Comparison of ENCODE assay signal across 13 cellular contexts in genomic region chr19:42111384-42111783, GRCh38. TPM values are rescaled to one million over a fixed set of nuclear protein-coding genes. Genes with fewer than 3 reads are reported as not detected.
A peak's percentile ranks its signal among the peaks of the same experiment; 100 is the strongest.
DNase-seq lines count a peak whose midpoint lies in the region; ATAC-seq and TF ChIP-seq lines count a peak whose summit lies in the region.
"Had no signal": no experiment of that assay in that cellular context is flagged by ENCODE, and none has a peak within 500 bp of the region (broad histone marks: within the 10 kb centered on the region; RNA-seq: fewer than 3 reads in every experiment).

No MANE protein-coding gene starts in this region.

- no peak overlapping the region for H3K4me3 ChIP-seq in CD8-positive, alpha-beta memory T cell (ENCODE audit: low read length)
- no peak overlapping the region for H3K4me3 ChIP-seq in dorsolateral prefrontal cortex
- H3K4me3 ChIP-seq: uterus had no signal

- no peaks in the 10 kb centered on the region for H3K27me3 ChIP-seq in CD8-positive, alpha-beta memory T cell (ENCODE audit: insufficient read depth, low read length, poor library complexity, severe bottlenecking)
- no peaks in the 10 kb centered on the region for H3K27me3 ChIP-seq in dorsolateral prefrontal cortex
- H3K27me3 ChIP-seq: uterus had no signal

- peak overlapping the region in 7 of 8 donors; percentile 18 to 90 (median 49) for H3K27ac Mint-ChIP-seq in CD8-positive, alpha-beta memory T cell
- H3K27ac Mint-ChIP-seq in T-helper 17 cell = peak overlapping the region; percentile 79
- H3K27ac Mint-ChIP-seq: WTC11 had no signal

- in situ Hi-C loops in GM13976 (cut with MboI; ENCODE audit: low sequenced_read_pairs, unreplicated experiment) = no loop called here

- DNase-seq in A172 (ENCODE audit: low spot score) = peak; percentile 27
- no peak for DNase-seq in CD8-positive, alpha-beta memory T cell
- DNase-seq in T-helper 17 cell = no peak
- DNase-seq in fibroblast of gingiva (ENCODE audit: low read depth) = peak; percentile 29
- no peak for DNase-seq in amniotic stem cell (lab: John Stamatoyannopoulos, UW)
- DNase-seq in dorsolateral prefrontal cortex = no peak
- DNase-seq in GM13976 (ENCODE audit: low spot score) = no peak
- DNase-seq in DMS 273 treated with DMSO at 0.1 percent for 48 hours (lab: John Stamatoyannopoulos, UW) = no peak
- DNase-seq: effector memory CD4-positive, alpha-beta T cell; KBM-7; small intestine; uterus had no signal

- no peak for TF ChIP-seq CTCF in dorsolateral prefrontal cortex (IDR thresholded peaks at IDR 0.05 in 54 of 56, conservative IDR thresholded peaks at IDR 0.05 in 2 of 56; ENCODE audit: low read depth in 1 of 56, partially characterized antibody in 56 of 56)
- no peak for TF ChIP-seq CTCF in GM13976 (IDR thresholded peaks at IDR 0.05; ENCODE audit: borderline replicate concordance, control extremely low read depth, extremely low read depth, insufficient read depth, missing control alignments)

- CTCF ChIA-PET in CD8-positive, alpha-beta memory T cell (lab: Charles Lee) = interaction anchor here (0.7 to 4.2 kb wide), 6 partner anchors 12 to 329 kb away, joined by 3 to 46 read pairs (median 4); partner anchors contain the start of gene POU2F2

- H3K4me1 ChIP-seq in CD8-positive, alpha-beta memory T cell (ENCODE audit: insufficient read depth, low read length) = peaks cover 6% of the 10 kb centered on the region
- H3K4me1 ChIP-seq: uterus had no signal

- no peaks in the 10 kb centered on the region for H3K27me3 Mint-ChIP-seq in CD8-positive, alpha-beta memory T cell
- H3K27me3 Mint-ChIP-seq in T-helper 17 cell = no peaks in the 10 kb centered on the region

- intact Hi-C loops in dorsolateral prefrontal cortex (cut with DNase I) = no loop called here

- POLR2A ChIA-PET in CD8-positive, alpha-beta memory T cell (lab: Charles Lee) = no interaction called here

- H3K4me1 Mint-ChIP-seq in CD8-positive, alpha-beta memory T cell = peaks cover 3 to 12% (median 11%) of the 10 kb centered on the region in 3 donors
- H3K4me1 Mint-ChIP-seq in T-helper 17 cell = peaks cover 22% of the 10 kb centered on the region

- no peak overlapping the region for H3K4me3 Mint-ChIP-seq in CD8-positive, alpha-beta memory T cell
- no peak overlapping the region for H3K4me3 Mint-ChIP-seq in T-helper 17 cell
- H3K4me3 Mint-ChIP-seq: WTC11 had no signal

- peaks cover 4 to 60% (median 9%) of the 10 kb centered on the region in 3 donors for H3K36me3 Mint-ChIP-seq in CD8-positive, alpha-beta memory T cell
- H3K36me3 Mint-ChIP-seq in T-helper 17 cell (ENCODE audit: low read depth) = peaks cover 9% of the 10 kb centered on the region
- H3K36me3 Mint-ChIP-seq: WTC11 had no signal

- H3K27ac ChIP-seq in CD8-positive, alpha-beta memory T cell (ENCODE audit: low read depth, low read length) = no peak overlapping the region
- H3K27ac ChIP-seq in dorsolateral prefrontal cortex = no peak overlapping the region
- H3K27ac ChIP-seq: uterus had no signal

- H3K36me3 ChIP-seq in CD8-positive, alpha-beta memory T cell (ENCODE audit: insufficient read depth, low read length) = peaks cover 6% of the 10 kb centered on the region
- H3K36me3 ChIP-seq: uterus had no signal

- no peaks in the 10 kb centered on the region for H3K9me3 Mint-ChIP-seq in CD8-positive, alpha-beta memory T cell
- H3K9me3 Mint-ChIP-seq: WTC11 had no signal

- no peaks in the 10 kb centered on the region for H3K9me3 ChIP-seq in CD8-positive, alpha-beta memory T cell (ENCODE audit: low read length)
- H3K9me3 ChIP-seq in T-helper 17 cell (ENCODE audit: control insufficient read depth, low read length, poor library complexity, severe bottlenecking) = no peaks in the 10 kb centered on the region
- H3K9me3 ChIP-seq: uterus had no signal

- no peak for ATAC-seq in T-helper 17 cell
- ATAC-seq: WTC11 had no signal

RNA-seq across cellular contexts. Expression of gene POU2F2, which starts 20.9 kb away (rescaled TPM):
- total RNA-seq in A172 (2014; rRNA removed; shearing (Covaris generic)) = 0.05 TPM in 1 of 2 replicates, not detected in the other
- 10 to 100 TPM; 46.7 to 47.9 TPM for total RNA-seq in CD8-positive, alpha-beta memory T cell
- 8.5 TPM for polyA plus RNA-seq in CD8-positive, alpha-beta memory T cell
- 10 to 100 TPM; 24.5 to 42.7 TPM for total RNA-seq in T-helper 17 cell
- 10 to 100 TPM in 65 of 120 experiments, 1 to 10 TPM in 55; 4.7 to 20.8 (median 10.2) TPM for total RNA-seq in dorsolateral prefrontal cortex

RNA-seq across cellular contexts. Expression of gene ZNF574, which starts 35.4 kb away (rescaled TPM):
- total RNA-seq in A172 (2014; rRNA removed; shearing (Covaris generic)) = 24.4 and 26.8 TPM in 2 replicates
- 10 to 100 TPM; 18.8 to 21.9 TPM for total RNA-seq in CD8-positive, alpha-beta memory T cell
- polyA plus RNA-seq in CD8-positive, alpha-beta memory T cell = 24.9 TPM
- total RNA-seq in T-helper 17 cell (10 to 100 TPM; 23.1 to 23.6 TPM), dorsolateral prefrontal cortex (10 to 100 TPM in 119 of 120 experiments, 1 to 10 TPM in 1; 10.0 to 20.4 (median 14.5) TPM)

RNA-seq across cellular contexts. Expression of gene GRIK5, which starts 41.4 kb away (rescaled TPM):
- 0.76 and 1.9 TPM in 2 replicates for total RNA-seq in A172 (2014; rRNA removed; shearing (Covaris generic))
- under 1 TPM; 0.31 to 0.39 TPM for total RNA-seq in CD8-positive, alpha-beta memory T cell
- not detected for polyA plus RNA-seq in CD8-positive, alpha-beta memory T cell
- total RNA-seq in T-helper 17 cell = under 1 TPM; 0.42 to 0.55 TPM
- total RNA-seq in dorsolateral prefrontal cortex = 100 to 1,000 TPM in 1 of 120 experiments, 10 to 100 TPM in 119; 27.5 to 116 (median 63.3) TPM

Comparison
In these comparisons a context has a peak if more than half of its experiments do, and no peak if none do; other contexts are left out.
1. DNase-seq: peak in A172 (single experiment) and fibroblast of gingiva (single experiment); none in CD8-positive, alpha-beta memory T cell (0 of 5), T-helper 17 cell (0 of 3), amniotic stem cell (single experiment), dorsolateral prefrontal cortex (0 of 10), GM13976 (single experiment) and DMS 273 treated with DMSO at 0.1 percent for 48 hours (single experiment).